21 cellular contexts compared by ENCODE assay signal in genomic region chr9:32725066-32725860, GRCh38.
DNase-seq lines count a peak whose midpoint lies in the region; ATAC-seq and TF ChIP-seq lines count a peak whose summit lies in the region.
"Had no signal": no experiment of that assay in that cellular context is flagged by ENCODE, and none has a peak within 500 bp of the region (broad histone marks: within the 10 kb centered on the region; RNA-seq: fewer than 3 reads in every experiment).

No MANE protein-coding gene starts in this region.

- H3K4me3 ChIP-seq in fibroblast of pulmonary artery (replicated peaks; ENCODE audit: low read depth, low read length): no peak overlapping the region
- H3K4me3 ChIP-seq: A549, BLaER1, Peyer's patch had no signal

- no peak for TF ChIP-seq CTCF in fibroblast of pulmonary artery (IDR thresholded peaks at IDR 0.05; ENCODE audit: low read length, missing control alignments)

- ATAC-seq in GM18867 (IDR thresholded peaks at IDR 0.05; ENCODE audit: unreplicated experiment) (peak; percentile 74), HG02610 (IDR thresholded peaks at IDR 0.05; ENCODE audit: unreplicated experiment) (no peak), GM21360 (IDR thresholded peaks at IDR 0.05; ENCODE audit: unreplicated experiment) (no peak)
- ATAC-seq: A549, HCT116 had no signal

- DNase-seq in MV-4-11 (lab: John Stamatoyannopoulos, UW) (peak; percentile 61), amniotic epithelial cell (ENCODE audit: low read depth) (peak; percentile 34), fibroblast of pulmonary artery (ENCODE audit: low read depth) (peak; percentile 32), retina (no peak)
- DNase-seq in activated CD4-positive, alpha-beta T cell treated with anti-CD3 and anti-CD28 coated beads, Interleukin-2, amount 50 U/mL, for 48 hours: no peak
- DNase-seq: CD4-positive, alpha-beta memory T cell; KG1; NCI-H1417 treated with DMSO at 0.1 percent for 48 hours; NCI-H2029; NCI-H2171; NCI-H446; NCI-H69; Peyer's patch; Right ventricle myocardium superior; SW 1271 had no signal

Comparison
In these comparisons a context has a peak if more than half of its experiments do, and no peak if none do; other contexts are left out.
1. DNase-seq: peak in MV-4-11 (single experiment), amniotic epithelial cell (single experiment) and fibroblast of pulmonary artery (single experiment); none in activated CD4-positive, alpha-beta T cell treated with anti-CD3 and anti-CD28 coated beads, Interleukin-2, amount 50 U/mL, for 48 hours (0 of 2) and retina (single experiment).